Comparison of ENCODE assay signal across 9 cellular contexts in the genomic region with DNA sequence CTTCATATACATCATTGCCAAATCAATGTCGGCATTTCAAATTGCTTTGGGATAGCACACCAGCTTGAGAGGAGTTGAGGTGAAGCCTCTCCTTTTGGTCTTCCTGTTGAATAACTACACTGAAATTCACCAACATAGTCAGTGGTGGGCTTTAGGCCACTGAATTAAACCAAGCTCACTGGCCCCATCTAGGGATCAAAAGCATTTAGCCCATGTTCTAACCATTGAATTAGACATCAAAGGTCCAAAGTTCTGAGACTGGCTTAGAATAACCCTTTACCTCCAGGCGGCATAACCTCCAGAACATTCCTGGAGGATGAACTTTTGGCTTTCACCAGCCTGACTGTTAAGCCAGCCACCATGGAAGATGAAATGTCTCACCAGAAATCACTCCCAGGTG. TPM values are rescaled to one million over a fixed set of nuclear protein-coding genes. Genes with fewer than 3 reads are reported as not detected.
A peak's percentile ranks its signal among the peaks of the same experiment; 100 is the strongest.
DNase-seq lines count a peak whose midpoint lies in the region; ATAC-seq, FAIRE-seq and TF ChIP-seq lines count a peak whose summit lies in the region.
"Had no signal": no experiment of that assay in that cellular context is flagged by ENCODE, and none has a peak within 500 bp of the region (broad histone marks: within the 10 kb centered on the region; RNA-seq: fewer than 3 reads in every experiment).

No MANE protein-coding gene starts in this region.

- H2AFZ ChIP-seq in astrocyte (ENCODE audit: low read depth, low read length), result no peak overlapping the region

- no peak overlapping the region for H3K4me2 ChIP-seq in astrocyte (ENCODE audit: low read length)

- WGBS in small intestine, 3 donors, result 63 to 93% (median 66%) methylated on average over 2 of the region's 2 CpGs

- FAIRE-seq in astrocyte (lab: Jason Lieb, UNC), result no peak
- no peak for FAIRE-seq in small intestine (lab: Jason Lieb, UNC)

- peaks cover 31% of the 10 kb centered on the region for H3K4me1 Mint-ChIP-seq in astrocyte (ENCODE audit: low read depth, unreplicated experiment)
- no peaks in the 10 kb centered on the region for H3K4me1 Mint-ChIP-seq in memory B cell
- H3K4me1 Mint-ChIP-seq: IgD-negative memory B cell had no signal

- H3K9me3 Mint-ChIP-seq in astrocyte (ENCODE audit: unreplicated experiment), result no peaks in the 10 kb centered on the region
- no peaks in the 10 kb centered on the region for H3K9me3 Mint-ChIP-seq in memory B cell
- H3K9me3 Mint-ChIP-seq: IgD-negative memory B cell had no signal

- no peaks in the 10 kb centered on the region for H3K9me3 ChIP-seq in astrocyte (ENCODE audit: insufficient read depth, low read depth, low read length)
- no peaks in the 10 kb centered on the region for H3K9me3 ChIP-seq in colonic mucosa
- H3K9me3 ChIP-seq in small intestine (ENCODE audit: control insufficient read depth, low read depth), result no peaks in the 10 kb centered on the region

- no peaks in the 10 kb centered on the region for H3K36me3 Mint-ChIP-seq in astrocyte (ENCODE audit: low read depth, unreplicated experiment)
- H3K36me3 Mint-ChIP-seq in memory B cell, result no peaks in the 10 kb centered on the region
- H3K36me3 Mint-ChIP-seq: IgD-negative memory B cell had no signal

- H3K4me1 ChIP-seq in astrocyte (ENCODE audit: insufficient read depth, low read length), result peaks cover 17% of the 10 kb centered on the region
- no peaks in the 10 kb centered on the region for H3K4me1 ChIP-seq in colonic mucosa
- H3K4me1 ChIP-seq in small intestine (ENCODE audit: control insufficient read depth in 2 of 2, insufficient read depth in 1 of 2, low read depth in 1 of 2, low read length in 1 of 2), result no peaks in the 10 kb centered on the region

- H3K27ac ChIP-seq in HL-60 (replicated peaks) (no peak overlapping the region), astrocyte (ENCODE audit: low read depth, low read length) (no peak overlapping the region), colonic mucosa (no peak overlapping the region), small intestine (ENCODE audit: low read depth in 1 of 2, low read length in 1 of 2) (no peak overlapping the region)

- peak; percentile 57 for DNase-seq in EL
- DNase-seq in HL-60 (ENCODE audit: low read depth in 1 of 2, low spot score in 1 of 2), result peak in 1 of 2 experiments; percentile 10
- no peak for DNase-seq in astrocyte (ENCODE audit: low read depth)
- no peak for DNase-seq in memory B cell (ENCODE audit: low spot score in 2 of 2)
- DNase-seq in NCI-H2196 treated with DMSO at 0.1 percent for 48 hours (lab: John Stamatoyannopoulos, UW; ENCODE audit: unreplicated experiment), result no peak
- no peak for DNase-seq in colonic mucosa
- no peak for DNase-seq in small intestine

- H3K4me3 Mint-ChIP-seq in astrocyte (ENCODE audit: unreplicated experiment), result no peak overlapping the region
- no peak overlapping the region for H3K4me3 Mint-ChIP-seq in memory B cell
- H3K4me3 Mint-ChIP-seq: IgD-negative memory B cell had no signal

- no peaks in the 10 kb centered on the region for H4K20me1 ChIP-seq in astrocyte (ENCODE audit: insufficient read depth, low read length)

- H3K36me3 ChIP-seq in astrocyte (ENCODE audit: insufficient read depth, low read length), result no peaks in the 10 kb centered on the region
- H3K36me3 ChIP-seq in colonic mucosa, result no peaks in the 10 kb centered on the region
- no peaks in the 10 kb centered on the region for H3K36me3 ChIP-seq in small intestine (ENCODE audit: control insufficient read depth in 2 of 2, insufficient read depth in 2 of 2, low read length in 2 of 2)

- H3K4me3 ChIP-seq in HL-60 (replicated peaks; ENCODE audit: insufficient read depth, low read length), result no peak overlapping the region
- no peak overlapping the region for H3K4me3 ChIP-seq in astrocyte (ENCODE audit: insufficient read depth, low read depth, low read length)
- no peak overlapping the region for H3K4me3 ChIP-seq in colonic mucosa
- H3K4me3 ChIP-seq in small intestine (ENCODE audit: low read depth in 1 of 2, low read length in 2 of 2), result no peak overlapping the region

- H3K27me3 ChIP-seq in HL-60 (ENCODE audit: insufficient read depth, poor library complexity, severe bottlenecking) (no peaks in the 10 kb centered on the region), astrocyte (ENCODE audit: insufficient read depth, low read length) (no peaks in the 10 kb centered on the region), colonic mucosa (no peaks in the 10 kb centered on the region), small intestine (ENCODE audit: control insufficient read depth in 2 of 2, insufficient read depth in 2 of 2, low read length in 2 of 2) (no peaks in the 10 kb centered on the region)

- H3K27ac Mint-ChIP-seq in astrocyte (ENCODE audit: unreplicated experiment) (peak overlapping the region; percentile 26), memory B cell (no peak overlapping the region)
- H3K27ac Mint-ChIP-seq: IgD-negative memory B cell had no signal

- H3K9ac ChIP-seq in astrocyte (ENCODE audit: low read length), result no peak overlapping the region
- no peak overlapping the region for H3K9ac ChIP-seq in colonic mucosa (ENCODE audit: low read depth in 2 of 2, low read length in 2 of 2)

- TF ChIP-seq CTCF in HL-60 (IDR thresholded peaks at IDR 0.05; ENCODE audit: insufficient read depth, low read length) (peak; percentile 16), astrocyte (IDR thresholded peaks at IDR 0.05; ENCODE audit: insufficient read depth, low read depth, low read length) (peak; percentile 53), colonic mucosa (IDR thresholded peaks at IDR 0.05) (no peak)

- no peaks in the 10 kb centered on the region for H3K27me3 Mint-ChIP-seq in astrocyte (ENCODE audit: low read depth, unreplicated experiment)
- H3K27me3 Mint-ChIP-seq in memory B cell, result peaks cover 2% of the 10 kb centered on the region
- H3K27me3 Mint-ChIP-seq: IgD-negative memory B cell had no signal

- intact Hi-C loops in colonic mucosa (cut with DNase I), result no loop called here

- H3K79me2 ChIP-seq in astrocyte (ENCODE audit: insufficient read depth, low read length), result no peaks in the 10 kb centered on the region

- peak; percentile 43 for ATAC-seq in memory B cell (ENCODE audit: low read depth)
- ATAC-seq in HG02678 (IDR thresholded peaks at IDR 0.05; ENCODE audit: unreplicated experiment), result no peak

RNA-seq across cellular contexts. Expression of a gene that starts 54.6 kb away (rescaled TPM):
- total RNA-seq in astrocyte, result 37.3 and 37.4 TPM in 2 replicates
- total RNA-seq in colonic mucosa, result 10 to 100 TPM; 10.5 to 10.6 TPM
- 10 to 100 TPM; 10.4 to 15.4 (median 13.6) TPM for polyA plus RNA-seq in small intestine
